In the genomic region with DNA sequence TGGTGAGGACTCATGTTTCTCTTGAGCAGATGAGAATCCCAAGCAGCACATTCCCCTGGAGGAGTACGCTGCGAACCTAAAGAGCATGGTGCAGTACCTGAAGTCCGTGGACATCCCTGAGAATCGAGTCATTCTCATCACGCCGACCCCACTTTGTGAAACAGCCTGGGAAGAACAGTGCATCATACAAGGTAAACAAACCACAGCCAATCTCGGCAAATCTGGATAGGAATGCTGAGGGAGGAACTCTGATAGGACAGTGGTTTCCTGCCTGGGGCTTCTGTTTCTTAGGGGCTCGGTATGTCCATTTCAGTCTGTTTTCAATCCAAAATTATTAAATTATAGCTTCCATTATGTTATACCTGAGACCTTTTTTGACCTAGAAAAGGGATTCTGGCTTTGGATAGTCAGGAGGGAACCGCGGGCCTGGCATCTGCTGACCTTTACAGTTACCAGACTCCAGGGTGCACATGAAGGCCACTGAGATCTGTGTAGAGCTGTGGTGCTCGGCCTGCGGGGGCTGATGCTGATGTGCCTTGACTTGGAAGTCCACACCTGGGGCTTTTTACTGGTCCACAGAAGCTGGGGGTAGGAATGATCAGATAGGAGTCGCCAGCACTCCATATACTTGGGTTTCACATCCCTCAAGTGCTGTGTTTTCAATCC, we compare ENCODE assay signal across 1 cellular context.
TF ChIP-seq lines count a peak whose summit lies in the region.

No MANE protein-coding gene starts in this region.

TF ChIP-seq in SK-N-SH, 30 proteins besides CTCF, POLR2A, EP300 and RAD21:
- TF ChIP-seq RFX5 (IDR thresholded peaks at IDR 0.05; ENCODE audit: low read length): peak; percentile 6; the same call in 1 of the 2 replicates
- TF ChIP-seq, protein P1, sequence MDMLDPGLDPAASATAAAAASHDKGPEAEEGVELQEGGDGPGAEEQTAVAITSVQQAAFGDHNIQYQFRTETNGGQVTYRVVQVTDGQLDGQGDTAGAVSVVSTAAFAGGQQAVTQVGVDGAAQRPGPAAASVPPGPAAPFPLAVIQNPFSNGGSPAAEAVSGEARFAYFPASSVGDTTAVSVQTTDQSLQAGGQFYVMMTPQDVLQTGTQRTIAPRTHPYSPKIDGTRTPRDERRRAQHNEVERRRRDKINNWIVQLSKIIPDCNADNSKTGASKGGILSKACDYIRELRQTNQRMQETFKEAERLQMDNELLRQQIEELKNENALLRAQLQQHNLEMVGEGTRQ (IDR thresholded peaks at IDR 0.05; ENCODE audit: borderline replicate concordance, low read depth, low read length): no peak
